In genomic region chr7:95901006-95901405, GRCh38 we compare ENCODE assay signal across 20 cellular contexts.
DNase-seq lines count a peak whose midpoint lies in the region; ATAC-seq and TF ChIP-seq lines count a peak whose summit lies in the region.
"Had no signal": no experiment of that assay in that cellular context is flagged by ENCODE, and none has a peak within 500 bp of the region (broad histone marks: within the 10 kb centered on the region; RNA-seq: fewer than 3 reads in every experiment).

No MANE protein-coding gene starts in this region.

- no peak overlapping the region for H2AFZ ChIP-seq in OCI-LY1 (ENCODE audit: low read length)

- DNase-seq in ELF-1 (ENCODE audit: low read depth, low spot score) (peak; percentile 8), NCI-H1105 treated with DMSO at 0.1 percent for 48 hours (lab: John Stamatoyannopoulos, UW) (peak; percentile 28), cerebellum (ENCODE audit: low spot score) (peak; percentile 53), islet precursor cell (no peak), NCI-H345 treated with DMSO at 0.1 percent for 48 hours (lab: John Stamatoyannopoulos, UW; ENCODE audit: unreplicated experiment) (no peak), activated T-cell treated with anti-CD3 and anti-CD28 coated beads for 4 hours (no peak)
- DNase-seq in stimulated activated effector memory CD8-positive, alpha-beta T cell treated with anti-CD3 and anti-CD28 coated beads, Interleukin-12 subunit alpha, Interleukin-12 subunit beta, amount 100 ng/mL, for 72 hours (ENCODE audit: low spot score in 2 of 2): no peak
- DNase-seq: AML-193; Caco-2; CD8-positive, alpha-beta T cell; Karpas-422; NCI-H1092; NCI-H1694; NCI-H2081; NCI-H526; OCI-M1; T-cell had no signal

- no peaks in the 10 kb centered on the region for H3K9me2 ChIP-seq in OCI-LY1 (ENCODE audit: low read depth, low read length)

- H3K4me1 Mint-ChIP-seq in stimulated activated effector memory CD8-positive, alpha-beta T cell treated with anti-CD3 and anti-CD28 coated beads, Interleukin-12 subunit alpha, Interleukin-12 subunit beta, amount 100 ng/mL, for 72 hours: no peaks in the 10 kb centered on the region
- H3K4me1 Mint-ChIP-seq: T-cell had no signal

- peaks cover 100% of the 10 kb centered on the region for H3K4me1 ChIP-seq in OCI-LY1 (ENCODE audit: insufficient read depth, low read length, severe bottlenecking)
- H3K4me1 ChIP-seq: A549, Caco-2 had no signal

- H3K27ac Mint-ChIP-seq in stimulated activated effector memory CD8-positive, alpha-beta T cell treated with anti-CD3 and anti-CD28 coated beads, Interleukin-12 subunit alpha, Interleukin-12 subunit beta, amount 100 ng/mL, for 72 hours: no peak overlapping the region
- H3K27ac Mint-ChIP-seq: CD8-positive, alpha-beta T cell; T-cell had no signal

- no peak for TF ChIP-seq CTCF in OCI-LY1 (IDR thresholded peaks at IDR 0.05; ENCODE audit: low read length)

- ATAC-seq in stimulated activated effector memory CD8-positive, alpha-beta T cell treated with anti-CD3 and anti-CD28 coated beads, Interleukin-12 subunit alpha, Interleukin-12 subunit beta, amount 100 ng/mL, for 72 hours: no peak
- ATAC-seq: A549; CD8-positive, alpha-beta T cell; HepG2; T-cell had no signal

- no peak overlapping the region for H3K4me3 ChIP-seq in OCI-LY1 (ENCODE audit: low read depth, low read length, poor library complexity, severe bottlenecking)
- H3K4me3 ChIP-seq: A549 had no signal

- H4K20me1 ChIP-seq in OCI-LY1 (ENCODE audit: insufficient read depth, low read length): no peaks in the 10 kb centered on the region

- H3K36me3 Mint-ChIP-seq in stimulated activated effector memory CD8-positive, alpha-beta T cell treated with anti-CD3 and anti-CD28 coated beads, Interleukin-12 subunit alpha, Interleukin-12 subunit beta, amount 100 ng/mL, for 72 hours: no peaks in the 10 kb centered on the region
- H3K36me3 Mint-ChIP-seq: CD8-positive, alpha-beta T cell; T-cell had no signal

- no peaks in the 10 kb centered on the region for H3K36me3 ChIP-seq in OCI-LY1 (ENCODE audit: insufficient read depth, low read length)

- no peak overlapping the region; the same call in 1 of the 2 replicates for H3K9ac ChIP-seq in OCI-LY1 (ENCODE audit: low read length)

- no peak overlapping the region for H3K4me2 ChIP-seq in OCI-LY1 (ENCODE audit: low read length)
- H3K4me2 ChIP-seq: A549 had no signal

- no peaks in the 10 kb centered on the region for H3F3A ChIP-seq in OCI-LY1 (ENCODE audit: insufficient read depth, low read length)

- no peak overlapping the region for H3K4me3 Mint-ChIP-seq in stimulated activated effector memory CD8-positive, alpha-beta T cell treated with anti-CD3 and anti-CD28 coated beads, Interleukin-12 subunit alpha, Interleukin-12 subunit beta, amount 100 ng/mL, for 72 hours
- H3K4me3 Mint-ChIP-seq: CD8-positive, alpha-beta T cell; T-cell had no signal

- no peaks in the 10 kb centered on the region for H3K9me3 Mint-ChIP-seq in stimulated activated effector memory CD8-positive, alpha-beta T cell treated with anti-CD3 and anti-CD28 coated beads, Interleukin-12 subunit alpha, Interleukin-12 subunit beta, amount 100 ng/mL, for 72 hours
- H3K9me3 Mint-ChIP-seq: CD8-positive, alpha-beta T cell; T-cell had no signal

- H3K9me3 ChIP-seq in OCI-LY1 (ENCODE audit: low read length): no peaks in the 10 kb centered on the region
- H3K9me3 ChIP-seq: A549, Caco-2 had no signal

- no peaks in the 10 kb centered on the region for H3K79me2 ChIP-seq in OCI-LY1 (ENCODE audit: insufficient read depth, low read length)

- H3K27me3 ChIP-seq in OCI-LY1 (ENCODE audit: insufficient read depth, low read length): no peaks in the 10 kb centered on the region

- peak overlapping the region; percentile 99 for H3K27ac ChIP-seq in OCI-LY1 (ENCODE audit: low read depth, low read length, poor library complexity, severe bottlenecking)
- H3K27ac ChIP-seq: A549 had no signal

Comparison
In these comparisons a context has a peak if more than half of its experiments do, and no peak if none do; other contexts are left out.
1. DNase-seq: peak in ELF-1 (single experiment), NCI-H1105 treated with DMSO at 0.1 percent for 48 hours (single experiment) and cerebellum (single experiment); none in islet precursor cell (single experiment), stimulated activated effector memory CD8-positive, alpha-beta T cell treated with anti-CD3 and anti-CD28 coated beads, Interleukin-12 subunit alpha, Interleukin-12 subunit beta, amount 100 ng/mL, for 72 hours (0 of 2), NCI-H345 treated with DMSO at 0.1 percent for 48 hours (single experiment) and activated T-cell treated with anti-CD3 and anti-CD28 coated beads for 4 hours (single experiment).